ENCODE assay signal across 10 cellular contexts in the genomic region with DNA sequence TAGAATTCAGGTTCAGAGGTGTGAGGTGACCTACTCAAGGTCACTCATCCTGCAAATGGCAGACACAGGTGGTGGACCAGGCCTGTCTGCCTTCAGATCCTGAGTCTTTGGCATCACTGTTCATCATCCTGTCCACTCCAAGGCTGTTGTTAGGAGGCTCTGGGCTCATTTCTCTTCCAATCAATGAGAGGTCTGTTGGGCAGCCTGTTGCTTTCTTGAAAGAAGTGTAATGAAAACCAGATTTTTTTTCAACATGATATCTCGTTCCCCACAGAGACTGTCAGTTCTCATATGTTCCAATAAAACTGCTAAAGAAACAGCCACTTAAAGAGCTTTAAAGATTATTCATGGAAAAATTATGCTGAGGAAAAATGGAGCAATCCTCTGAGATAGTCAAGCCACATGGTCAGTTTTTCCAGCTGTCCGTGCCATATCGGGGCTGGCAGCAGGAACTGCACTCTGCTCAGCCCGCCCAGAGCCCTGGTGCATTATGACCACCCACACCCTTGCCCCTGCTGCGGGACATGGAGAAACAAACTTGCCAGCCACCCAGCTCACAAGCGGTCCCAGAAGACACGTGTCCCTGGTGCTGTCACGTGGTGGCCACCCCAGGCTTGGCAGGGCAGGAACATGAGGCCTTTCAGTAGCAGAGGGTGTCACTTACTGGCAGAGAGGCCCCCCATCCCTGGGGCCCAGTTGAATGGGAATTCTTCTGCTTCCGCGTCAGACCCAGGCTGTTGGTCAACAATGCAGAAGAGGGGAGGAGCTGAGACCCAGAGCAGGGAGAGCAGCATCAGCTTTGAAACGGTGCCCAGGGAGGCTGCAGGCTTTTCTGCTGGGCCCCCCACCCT.
DNase-seq lines count a peak whose midpoint lies in the region; ATAC-seq and TF ChIP-seq lines count a peak whose summit lies in the region.
"Had no signal": no experiment of that assay in that cellular context is flagged by ENCODE, and none has a peak within 500 bp of the region (broad histone marks: within the 10 kb centered on the region; RNA-seq: fewer than 3 reads in every experiment).

No MANE protein-coding gene starts in this region.

- no peaks in the 10 kb centered on the region for H3K9me3 Mint-ChIP-seq in HFFc6

- peaks cover 2% of the 10 kb centered on the region; the same call in 1 of the 2 replicates for H3K27me3 Mint-ChIP-seq in HFFc6 (ENCODE audit: insufficient read depth)

- H3K27me3 ChIP-seq in duodenal mucosa (ENCODE audit: control insufficient read depth in 1 of 2, insufficient read depth in 2 of 2, low read length in 2 of 2) (no peaks in the 10 kb centered on the region), lower lobe of right lung (ENCODE audit: low read depth) (no peaks in the 10 kb centered on the region)

- H3K27ac ChIP-seq in duodenal mucosa (ENCODE audit: low read depth, low read length) (peak overlapping the region; percentile 73), lower lobe of right lung (peak overlapping the region; percentile 74)

- no peak overlapping the region for H3K4me3 ChIP-seq in duodenal mucosa (ENCODE audit: low read depth in 1 of 2, low read length in 2 of 2)
- no peak overlapping the region for H3K4me3 ChIP-seq in lower lobe of right lung

- H3K27ac Mint-ChIP-seq in HFFc6 = peak overlapping the region; percentile 97

- peak; percentile 88 for DNase-seq in HFFc6
- peak; percentile 64 for DNase-seq in lower lobe of right lung
- DNase-seq in smooth muscle cell of the brain vasculature (ENCODE audit: low read depth, low spot score) = peak; percentile 58
- no peak for DNase-seq in activated gamma-delta T cell treated with Interleukin-2 at 50 U/mL for 16 hours
- DNase-seq in DMS153 (lab: John Stamatoyannopoulos, UW) = no peak
- no peak for DNase-seq in NK-92 (lab: John Stamatoyannopoulos, UW; ENCODE audit: unreplicated experiment)
- no peak for DNase-seq in cerebellar nuclear complex (lab: John Stamatoyannopoulos, UW)
- DNase-seq: effector CD8-positive, alpha-beta T cell; T-helper 2 cell had no signal

- H3K4me1 Mint-ChIP-seq in HFFc6 (ENCODE audit: low read depth) = peaks cover 50% of the 10 kb centered on the region

- H3K36me3 Mint-ChIP-seq in HFFc6 (ENCODE audit: low read depth) = no peaks in the 10 kb centered on the region

- TF ChIP-seq CTCF in HFFc6 (IDR thresholded peaks at IDR 0.05) (no peak), lower lobe of right lung (IDR thresholded peaks at IDR 0.05) (no peak)

- H3K4me3 Mint-ChIP-seq in HFFc6 = peak overlapping the region; percentile 83

- no peaks in the 10 kb centered on the region for H3K9me3 ChIP-seq in duodenal mucosa (ENCODE audit: control insufficient read depth in 1 of 2, low read length in 2 of 2)
- H3K9me3 ChIP-seq in lower lobe of right lung = no peaks in the 10 kb centered on the region

- H3K4me1 ChIP-seq in duodenal mucosa (ENCODE audit: control insufficient read depth in 1 of 2, insufficient read depth in 2 of 2, low read length in 2 of 2) (peaks cover 10% of the 10 kb centered on the region in 2 donors), lower lobe of right lung (peaks cover 47% of the 10 kb centered on the region)

- peak; percentile 69 to 75 for ATAC-seq in lower lobe of right lung

- H3K36me3 ChIP-seq in duodenal mucosa (ENCODE audit: control insufficient read depth in 1 of 2, insufficient read depth in 2 of 2, low read length in 2 of 2) (peaks cover 6 to 43% of the 10 kb centered on the region in 2 donors), lower lobe of right lung (no peaks in the 10 kb centered on the region)

- intact Hi-C loops in lower lobe of right lung (cut with DNase I) = no loop called here

- H3K9ac ChIP-seq in duodenal mucosa (ENCODE audit: low read depth in 1 of 2, low read length in 2 of 2) = peak overlapping the region; percentile 0 to 38

Comparison
In these comparisons a context has a peak if more than half of its experiments do, and no peak if none do; other contexts are left out.
1. DNase-seq: peak in HFFc6 (single experiment), lower lobe of right lung (single experiment) and smooth muscle cell of the brain vasculature (single experiment); none in activated gamma-delta T cell treated with Interleukin-2 at 50 U/mL for 16 hours (single experiment), DMS153 (single experiment), NK-92 (single experiment) and cerebellar nuclear complex (0 of 2).